33 cellular contexts compared by ENCODE assay signal in genomic region chr18:5986257-5986909, GRCh38.
"Had no signal": no experiment of that assay in that cellular context is flagged by ENCODE, and none has a peak within 500 bp of the region (broad histone marks: within the 10 kb centered on the region; RNA-seq: fewer than 3 reads in every experiment).

No MANE protein-coding gene starts in this region.

- H3K36me3 ChIP-seq: MG63, WERI-Rb-1 had no signal

- ATAC-seq: activated CD8-positive, alpha-beta T cell treated with anti-CD3 and anti-CD28 coated beads for 36 hours; activated T-cell treated with anti-CD3 and anti-CD28 coated beads, Interleukin-2, amount 50 U/mL, for 72 hours; activated T-helper 17 cell treated with anti-CD3 and anti-CD28 coated beads, Interleukin-2, amount 50 U/mL, for 72 hours; Right ventricle myocardium inferior had no signal

- H3K4me3 Mint-ChIP-seq: activated CD8-positive, alpha-beta T cell treated with anti-CD3 and anti-CD28 coated beads for 36 hours; activated naive CD4-positive, alpha-beta T cell treated with anti-CD3 and anti-CD28 coated beads, Interleukin-2, amount 50 U/mL, for 24 hours; activated naive CD8-positive, alpha-beta T cell treated with anti-CD3 and anti-CD28 coated beads, Interleukin-2, amount 10 ng/mL, durations not matched to agents 7 days and 5 days; activated T-cell treated with anti-CD3 and anti-CD28 coated beads, Interleukin-2, amount 50 U/mL, for 72 hours; activated T-helper 17 cell treated with anti-CD3 and anti-CD28 coated beads, Interleukin-2, amount 50 U/mL, for 72 hours; brain; central memory CD8-positive, alpha-beta T cell had no signal

- H3K9me3 Mint-ChIP-seq: activated CD8-positive, alpha-beta T cell treated with anti-CD3 and anti-CD28 coated beads for 36 hours; activated naive CD4-positive, alpha-beta T cell treated with anti-CD3 and anti-CD28 coated beads, Interleukin-2, amount 50 U/mL, for 24 hours; activated T-cell treated with anti-CD3 and anti-CD28 coated beads, Interleukin-2, amount 50 U/mL, for 72 hours; activated T-helper 17 cell treated with anti-CD3 and anti-CD28 coated beads, Interleukin-2, amount 50 U/mL, for 72 hours; brain; central memory CD8-positive, alpha-beta T cell had no signal

- H3K27ac ChIP-seq: PC-9, RWPE1, WERI-Rb-1 had no signal

- H3K27me3 Mint-ChIP-seq: activated CD8-positive, alpha-beta T cell treated with anti-CD3 and anti-CD28 coated beads for 36 hours; activated naive CD8-positive, alpha-beta T cell treated with anti-CD3 and anti-CD28 coated beads, Interleukin-2, amount 10 ng/mL, durations not matched to agents 7 days and 5 days; central memory CD8-positive, alpha-beta T cell had no signal

- H3K27me3 ChIP-seq: MG63 had no signal

- H3K4me1 Mint-ChIP-seq: activated naive CD4-positive, alpha-beta T cell treated with anti-CD3 and anti-CD28 coated beads, Interleukin-2, amount 50 U/mL, for 24 hours; activated naive CD8-positive, alpha-beta T cell treated with anti-CD3 and anti-CD28 coated beads, Interleukin-2, amount 10 ng/mL, durations not matched to agents 7 days and 5 days; activated T-helper 17 cell treated with anti-CD3 and anti-CD28 coated beads, Interleukin-2, amount 50 U/mL, for 72 hours; central memory CD8-positive, alpha-beta T cell had no signal

- H3K9me3 ChIP-seq: MG63 had no signal

- H3K27ac Mint-ChIP-seq: activated CD8-positive, alpha-beta T cell treated with anti-CD3 and anti-CD28 coated beads for 36 hours; activated naive CD4-positive, alpha-beta T cell treated with anti-CD3 and anti-CD28 coated beads, Interleukin-2, amount 50 U/mL, for 24 hours; activated naive CD8-positive, alpha-beta T cell treated with anti-CD3 and anti-CD28 coated beads, Interleukin-2, amount 10 ng/mL, durations not matched to agents 7 days and 5 days; activated T-cell treated with anti-CD3 and anti-CD28 coated beads, Interleukin-2, amount 50 U/mL, for 72 hours; activated T-helper 17 cell treated with anti-CD3 and anti-CD28 coated beads, Interleukin-2, amount 50 U/mL, for 72 hours had no signal

- DNase-seq: activated CD4-positive, alpha-beta T cell treated with anti-CD3 and anti-CD28 coated beads for 1 hour; activated CD4-positive, alpha-beta T cell treated with anti-CD3 and anti-CD28 coated beads for 48 hours; activated CD4-positive, CD25-positive, alpha-beta regulatory T cell; activated CD8-positive, alpha-beta T cell treated with anti-CD3 and anti-CD28 coated beads for 36 hours; activated effector memory CD4-positive, alpha-beta T cell treated with anti-CD3 and anti-CD28 coated beads, Interleukin-2, amount 50 U/mL, for 16 hours; activated naive CD4-positive, alpha-beta T cell; activated naive CD8-positive, alpha-beta T cell treated with anti-CD3 and anti-CD28 coated beads, Interleukin-2, amount 10 ng/mL, durations not matched to agents 7 days and 5 days; activated T-cell treated with anti-CD3 and anti-CD28 coated beads, Interleukin-2, amount 50 U/mL, for 1 hour; activated T-cell treated with anti-CD3 and anti-CD28 coated beads, Interleukin-2, amount 50 U/mL, for 72 hours; anterior cingulate cortex; Kasumi-1; KBM-7; MG63; NCI-H1048; NCI-H1436 treated with DMSO at 0.1 percent for 48 hours; NCI-H1694 treated with DMSO at 0.1 percent for 48 hours; NCI-H2029; NCI-H2107; NCI-H2171; NCI-H510A; NCI-H526; NCI-H748 treated with DMSO at 0.1 percent for 48 hours; NK-92 treated with Interleukin-12 subunit alpha and Interleukin-12 subunit beta, amount 100 ng/mL, for 24 hours; PC-9; SIG-M5; T1000; WERI-Rb-1 had no signal

- H3K36me3 Mint-ChIP-seq: activated naive CD4-positive, alpha-beta T cell treated with anti-CD3 and anti-CD28 coated beads, Interleukin-2, amount 50 U/mL, for 24 hours; activated naive CD8-positive, alpha-beta T cell treated with anti-CD3 and anti-CD28 coated beads, Interleukin-2, amount 10 ng/mL, durations not matched to agents 7 days and 5 days; brain had no signal

- H3K4me3 ChIP-seq: MG63, PC-9 had no signal

- H2AFZ ChIP-seq: PC-9 had no signal

- H3K4me2 ChIP-seq: PC-9 had no signal
